17 cellular contexts compared by ENCODE assay signal in genomic region chrX:81662381-81662780, GRCh38.
DNase-seq lines count a peak whose midpoint lies in the region; ATAC-seq lines count a peak whose summit lies in the region.
"Had no signal": no experiment of that assay in that cellular context is flagged by ENCODE, and none has a peak within 500 bp of the region (broad histone marks: within the 10 kb centered on the region; RNA-seq: fewer than 3 reads in every experiment).

No MANE protein-coding gene starts in this region.

- no peak for ATAC-seq in HG03354 (IDR thresholded peaks at IDR 0.05; ENCODE audit: poor library complexity, severe bottlenecking, unreplicated experiment)
- ATAC-seq: CD8-positive, alpha-beta T cell; GM12878; HCT116; HepG2 had no signal

- DNase-seq in HT1080 (ENCODE audit: low read depth) (peak; percentile 75), RPMI7951 (ENCODE audit: low read depth) (peak; percentile 0), myocyte (ENCODE audit: low read depth) (peak; percentile 37), NCI-H345 treated with DMSO at 0.1 percent for 48 hours (lab: John Stamatoyannopoulos, UW; ENCODE audit: unreplicated experiment) (no peak)
- no peak for DNase-seq in stimulated activated CD4-positive, alpha-beta T cell treated with anti-CD3 and anti-CD28 coated beads, Interleukin-15, amount 100 ng/mL, for 24 hours
- DNase-seq: CD8-positive, alpha-beta T cell; DMS 273 treated with DMSO at 0.1 percent for 48 hours; DMS53; DND-41; EL; GOT3; H7; HFFc6 had no signal

Comparison
In these comparisons a context has a peak if more than half of its experiments do, and no peak if none do; other contexts are left out.
1. DNase-seq: peak in HT1080 (single experiment), RPMI7951 (single experiment) and myocyte (single experiment); none in stimulated activated CD4-positive, alpha-beta T cell treated with anti-CD3 and anti-CD28 coated beads, Interleukin-15, amount 100 ng/mL, for 24 hours (single experiment) and NCI-H345 treated with DMSO at 0.1 percent for 48 hours (single experiment).